ENCODE assay signal across 8 cellular contexts in genomic region chr1:26694597-26695416, GRCh38. TPM values are rescaled to one million over a fixed set of nuclear protein-coding genes. Genes with fewer than 3 reads are reported as not detected.
DNase-seq lines count a peak whose midpoint lies in the region; ATAC-seq and TF ChIP-seq lines count a peak whose summit lies in the region.

No MANE protein-coding gene starts in this region.

- no peaks in the 10 kb centered on the region for H3K36me3 ChIP-seq in smooth muscle cell (ENCODE audit: low read depth)

- H3K4me2 ChIP-seq in smooth muscle cell: peak overlapping the region; percentile 86

- peaks cover 25% of the 10 kb centered on the region for H3F3A ChIP-seq in smooth muscle cell (ENCODE audit: low read depth)

- intact Hi-C loops in activated CD4-positive, alpha-beta T cell treated with anti-CD3 and anti-CD28 coated beads, Interleukin-2, amount 10 ng/mL, durations not matched to agents 24 days and 14 days (cut with micrococcal nuclease): loop anchor here (2.0 to 5.0 kb wide), 3 partner anchors 93 to 193 kb away; no protein-coding TSS in a partner anchor

- no peak for DNase-seq in activated CD4-positive, alpha-beta T cell treated with anti-CD3 and anti-CD28 coated beads, Interleukin-2, amount 10 ng/mL, durations not matched to agents 24 days and 14 days
- DNase-seq in activated CD4-positive, alpha-beta T cell treated with anti-CD3 and anti-CD28 coated beads, Interleukin-2, amount 50 U/mL, for 4 hours: no peak
- DNase-seq in T-helper 17 cell: no peak
- peak; percentile 22 for DNase-seq in germinal center (ENCODE audit: low spot score)
- no peak for DNase-seq in smooth muscle cell (lab: John Stamatoyannopoulos, UW; ENCODE audit: unreplicated experiment)
- DNase-seq in activated CD4-positive, CD25-positive, alpha-beta regulatory T cell treated with anti-CD3 and anti-CD28 coated beads, Interleukin-2, amount 50 U/mL, for 72 hours: no peak

- peaks cover 47% of the 10 kb centered on the region for H3K4me1 ChIP-seq in smooth muscle cell (ENCODE audit: low read depth)

- no peak for ATAC-seq in T-helper 17 cell
- ATAC-seq in HG02840 (IDR thresholded peaks at IDR 0.05; ENCODE audit: low FRiP score, unreplicated experiment): no peak
- ATAC-seq in GM18498 (IDR thresholded peaks at IDR 0.05; ENCODE audit: unreplicated experiment): no peak

- H3K4me1 Mint-ChIP-seq in activated CD4-positive, alpha-beta T cell treated with anti-CD3 and anti-CD28 coated beads, Interleukin-2, amount 10 ng/mL, durations not matched to agents 24 days and 14 days: peaks cover 35% of the 10 kb centered on the region
- H3K4me1 Mint-ChIP-seq in T-helper 17 cell: peaks cover 21% of the 10 kb centered on the region

- peak overlapping the region; percentile 85 for H2AFZ ChIP-seq in smooth muscle cell (ENCODE audit: low read depth)

- H3K27ac ChIP-seq in smooth muscle cell (ENCODE audit: low read depth): peak overlapping the region; percentile 85

- H3K36me3 Mint-ChIP-seq in activated CD4-positive, alpha-beta T cell treated with anti-CD3 and anti-CD28 coated beads, Interleukin-2, amount 10 ng/mL, durations not matched to agents 24 days and 14 days (ENCODE audit: low read depth): peaks cover 2% of the 10 kb centered on the region
- H3K36me3 Mint-ChIP-seq in T-helper 17 cell (ENCODE audit: low read depth): no peaks in the 10 kb centered on the region

- 9% methylated on average over 19 of the region's 19 CpGs for WGBS in smooth muscle cell (ENCODE audit: low lambda C conversion rate)

- no peak for TF ChIP-seq CTCF in smooth muscle cell (IDR thresholded peaks at IDR 0.05; ENCODE audit: borderline replicate concordance, insufficient read depth, poor library complexity, severe bottlenecking)

- peak overlapping the region; percentile 94 for H3K4me3 Mint-ChIP-seq in activated CD4-positive, alpha-beta T cell treated with anti-CD3 and anti-CD28 coated beads, Interleukin-2, amount 10 ng/mL, durations not matched to agents 24 days and 14 days
- peak overlapping the region; percentile 98 for H3K4me3 Mint-ChIP-seq in T-helper 17 cell

- peak overlapping the region; percentile 91 for H3K4me3 ChIP-seq in smooth muscle cell

- peak overlapping the region; percentile 99 for H3K27ac Mint-ChIP-seq in activated CD4-positive, alpha-beta T cell treated with anti-CD3 and anti-CD28 coated beads, Interleukin-2, amount 10 ng/mL, durations not matched to agents 24 days and 14 days
- H3K27ac Mint-ChIP-seq in T-helper 17 cell: peak overlapping the region; percentile 96

- H3K9ac ChIP-seq in smooth muscle cell (ENCODE audit: low read depth): peak overlapping the region; percentile 68

- H3K27me3 ChIP-seq in smooth muscle cell (ENCODE audit: low read depth): no peaks in the 10 kb centered on the region

- peaks cover 36% of the 10 kb centered on the region for H3K79me2 ChIP-seq in smooth muscle cell (ENCODE audit: low read depth)

- H3K27me3 Mint-ChIP-seq in activated CD4-positive, alpha-beta T cell treated with anti-CD3 and anti-CD28 coated beads, Interleukin-2, amount 10 ng/mL, durations not matched to agents 24 days and 14 days: no peaks in the 10 kb centered on the region
- no peaks in the 10 kb centered on the region for H3K27me3 Mint-ChIP-seq in T-helper 17 cell

- H3K9me3 ChIP-seq in T-helper 17 cell (ENCODE audit: control insufficient read depth, low read length, poor library complexity, severe bottlenecking) (no peaks in the 10 kb centered on the region), smooth muscle cell (replicated peaks; ENCODE audit: low read depth) (no peaks in the 10 kb centered on the region)

- no peaks in the 10 kb centered on the region for H3K9me3 Mint-ChIP-seq in activated CD4-positive, alpha-beta T cell treated with anti-CD3 and anti-CD28 coated beads, Interleukin-2, amount 10 ng/mL, durations not matched to agents 24 days and 14 days

- H4K20me1 ChIP-seq in smooth muscle cell (ENCODE audit: low read depth): peaks cover 25% of the 10 kb centered on the region

RNA-seq across cellular contexts. Expression of gene ARID1A, which starts 1.0 kb away (rescaled TPM):
- total RNA-seq in activated CD4-positive, alpha-beta T cell treated with anti-CD3 and anti-CD28 coated beads, Interleukin-2, amount 10 ng/mL, durations not matched to agents 24 days and 14 days: 111 and 117 TPM in 2 replicates
- total RNA-seq in T-helper 17 cell (100 to 1,000 TPM; 134 to 136 TPM), smooth muscle cell (30.4 and 33.1 TPM in 2 replicates)
- polyA plus RNA-seq in smooth muscle cell: 17.5 and 24.9 TPM in 2 replicates
